In the genomic region with DNA sequence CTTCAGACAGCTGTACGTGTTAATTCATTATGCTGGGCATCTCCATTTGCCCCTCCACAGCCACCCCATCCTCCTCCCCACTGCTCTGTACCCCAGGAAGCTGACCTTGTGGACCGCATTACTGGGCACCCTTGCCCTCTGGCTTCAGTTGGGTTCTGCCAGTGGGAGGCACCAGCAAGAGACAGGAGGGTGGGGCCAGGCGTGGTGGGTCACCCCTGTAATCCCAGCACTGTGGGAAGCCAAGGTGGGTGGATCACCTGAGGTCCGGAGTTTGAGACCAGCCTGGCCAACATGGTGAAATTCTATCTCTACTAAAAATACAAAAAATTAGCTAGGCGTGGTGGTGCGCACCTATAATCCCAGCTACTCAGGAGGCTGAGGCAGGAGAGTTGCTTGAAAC, we compare ENCODE assay signal across 8 cellular contexts.
DNase-seq lines count a peak whose midpoint lies in the region; ATAC-seq, FAIRE-seq and TF ChIP-seq lines count a peak whose summit lies in the region.
"Not testable (repeated sequence)": the region's sequence is repeated elsewhere in the genome, so short reads cannot be mapped to it uniquely, and the experiment has no call there.

No MANE protein-coding gene starts in this region.

- H3K4me3 Mint-ChIP-seq in activated B cell treated with CpG ODN at 0.5 μM for 24 hours, result peak overlapping the region; percentile 76
- peak overlapping the region; percentile 66 for H3K4me3 Mint-ChIP-seq in activated T-helper 17 cell treated with anti-CD3 and anti-CD28 coated beads, Interleukin-2, amount 50 U/mL, for 72 hours
- peak overlapping the region in 1 of 10 donors; percentile 82 for H3K4me3 Mint-ChIP-seq in naive thymus-derived CD4-positive, alpha-beta T cell
- peak overlapping the region; percentile 51 for H3K4me3 Mint-ChIP-seq in stimulated activated effector memory CD8-positive, alpha-beta T cell treated with anti-CD3 and anti-CD28 coated beads, Interleukin-12 subunit alpha, Interleukin-12 subunit beta, amount 100 ng/mL, for 72 hours

- not testable (repeated sequence) for H3K27me3 ChIP-seq in right atrium auricular region; naive thymus-derived CD4-positive, alpha-beta T cell (ENCODE audit: control insufficient read depth in 2 of 2, insufficient read depth in 2 of 2, low read length in 2 of 2); vagina

- POLR2A ChIA-PET in activated B cell treated with CpG ODN at 0.5 μM for 24 hours (lab: Charles Lee), result interaction anchor here (1.2 to 2.9 kb wide), 5 partner anchors 20 to 387 kb away, joined by 4 to 15 read pairs (median 12); a partner anchor contains a TSS
- POLR2A ChIA-PET in naive thymus-derived CD4-positive, alpha-beta T cell (lab: Charles Lee), result not testable (repeated sequence)

- ATAC-seq in activated B cell treated with CpG ODN at 0.5 μM for 24 hours (ENCODE audit: low read depth); activated T-helper 17 cell treated with anti-CD3 and anti-CD28 coated beads, Interleukin-2, amount 50 U/mL, for 72 hours (replicated peaks); naive thymus-derived CD4-positive, alpha-beta T cell; stimulated activated effector memory CD8-positive, alpha-beta T cell treated with anti-CD3 and anti-CD28 coated beads, Interleukin-12 subunit alpha, Interleukin-12 subunit beta, amount 100 ng/mL, for 72 hours: not testable (repeated sequence)

- CTCF ChIA-PET in activated B cell treated with CpG ODN at 0.5 μM for 24 hours (lab: Charles Lee), result interaction anchor here (1.2 kb wide), 1 partner anchor 153 kb away, joined by 3 read pairs; no protein-coding TSS in a partner anchor
- CTCF ChIA-PET in naive thymus-derived CD4-positive, alpha-beta T cell (lab: Charles Lee), result interaction anchor here (1.0 kb wide), 1 partner anchor 154 kb away, joined by 3 read pairs; no protein-coding TSS in a partner anchor

- H3K4me1 ChIP-seq in right atrium auricular region (peaks cover 0 to 52% of the 10 kb centered on the region in 2 donors), vagina (peaks cover 67% of the 10 kb centered on the region)
- peaks cover 0 to 24% of the 10 kb centered on the region in 2 donors for H3K4me1 ChIP-seq in naive thymus-derived CD4-positive, alpha-beta T cell (ENCODE audit: control insufficient read depth in 2 of 2, insufficient read depth in 2 of 2, low read length in 2 of 2)

- not testable (repeated sequence) for H3K27me3 Mint-ChIP-seq in activated B cell treated with CpG ODN at 0.5 μM for 24 hours; activated T-helper 17 cell treated with anti-CD3 and anti-CD28 coated beads, Interleukin-2, amount 50 U/mL, for 72 hours; naive thymus-derived CD4-positive, alpha-beta T cell

- peak; percentile 33 for FAIRE-seq in HTR-8/SVneo (lab: Jason Lieb, UNC)

- TF ChIP-seq CTCF in activated B cell treated with CpG ODN at 0.5 μM for 24 hours (IDR thresholded peaks at IDR 0.05); coronary artery (IDR thresholded peaks at IDR 0.05); right atrium auricular region (IDR thresholded peaks at IDR 0.05); vagina (IDR thresholded peaks at IDR 0.05): not testable (repeated sequence)

- peaks cover 48% of the 10 kb centered on the region for H3K4me1 Mint-ChIP-seq in activated B cell treated with CpG ODN at 0.5 μM for 24 hours
- H3K4me1 Mint-ChIP-seq in activated T-helper 17 cell treated with anti-CD3 and anti-CD28 coated beads, Interleukin-2, amount 50 U/mL, for 72 hours, result peaks cover 41% of the 10 kb centered on the region
- peaks cover 18 to 53% (median 27%) of the 10 kb centered on the region in 7 donors for H3K4me1 Mint-ChIP-seq in naive thymus-derived CD4-positive, alpha-beta T cell
- H3K4me1 Mint-ChIP-seq in stimulated activated effector memory CD8-positive, alpha-beta T cell treated with anti-CD3 and anti-CD28 coated beads, Interleukin-12 subunit alpha, Interleukin-12 subunit beta, amount 100 ng/mL, for 72 hours, result peaks cover 58% of the 10 kb centered on the region

- H3K36me3 ChIP-seq in right atrium auricular region; naive thymus-derived CD4-positive, alpha-beta T cell (ENCODE audit: control insufficient read depth in 2 of 3, insufficient read depth in 3 of 3, low read length in 3 of 3); vagina: not testable (repeated sequence)

- peak overlapping the region; percentile 74 for H3K27ac Mint-ChIP-seq in activated B cell treated with CpG ODN at 0.5 μM for 24 hours
- peak overlapping the region; percentile 58 for H3K27ac Mint-ChIP-seq in activated T-helper 17 cell treated with anti-CD3 and anti-CD28 coated beads, Interleukin-2, amount 50 U/mL, for 72 hours
- H3K27ac Mint-ChIP-seq in naive thymus-derived CD4-positive, alpha-beta T cell, result peak overlapping the region in 3 of 9 donors; percentile 62 to 79 (median 71)
- peak overlapping the region; percentile 83 for H3K27ac Mint-ChIP-seq in stimulated activated effector memory CD8-positive, alpha-beta T cell treated with anti-CD3 and anti-CD28 coated beads, Interleukin-12 subunit alpha, Interleukin-12 subunit beta, amount 100 ng/mL, for 72 hours

- intact Hi-C loops in activated B cell treated with CpG ODN at 0.5 μM for 24 hours (cut with micrococcal nuclease), result not testable (repeated sequence)
- intact Hi-C loops in naive thymus-derived CD4-positive, alpha-beta T cell (cut with micrococcal nuclease), result loop anchor here in 1 of 2 donors (5.0 kb wide), 1 partner anchor 124 kb away; no protein-coding TSS in a partner anchor
- intact Hi-C loops in vagina (cut with DNase I), result loop anchor here (10.0 kb wide), 1 partner anchor 118 kb away; no protein-coding TSS in a partner anchor

- not testable (repeated sequence) for H3K9me3 ChIP-seq in right atrium auricular region; naive thymus-derived CD4-positive, alpha-beta T cell (ENCODE audit: control insufficient read depth in 2 of 3, low read length in 3 of 3); vagina

- not testable (repeated sequence) for H3K9me3 Mint-ChIP-seq in activated B cell treated with CpG ODN at 0.5 μM for 24 hours; naive thymus-derived CD4-positive, alpha-beta T cell; stimulated activated effector memory CD8-positive, alpha-beta T cell treated with anti-CD3 and anti-CD28 coated beads, Interleukin-12 subunit alpha, Interleukin-12 subunit beta, amount 100 ng/mL, for 72 hours
- H3K9me3 Mint-ChIP-seq in activated T-helper 17 cell treated with anti-CD3 and anti-CD28 coated beads, Interleukin-2, amount 50 U/mL, for 72 hours, result peaks cover 11% of the 10 kb centered on the region

- not testable (repeated sequence) for H3K36me3 Mint-ChIP-seq in activated B cell treated with CpG ODN at 0.5 μM for 24 hours (ENCODE audit: low read depth); activated T-helper 17 cell treated with anti-CD3 and anti-CD28 coated beads, Interleukin-2, amount 50 U/mL, for 72 hours (ENCODE audit: low read depth); naive thymus-derived CD4-positive, alpha-beta T cell
- H3K36me3 Mint-ChIP-seq in stimulated activated effector memory CD8-positive, alpha-beta T cell treated with anti-CD3 and anti-CD28 coated beads, Interleukin-12 subunit alpha, Interleukin-12 subunit beta, amount 100 ng/mL, for 72 hours, result peaks cover 18% of the 10 kb centered on the region

- not testable (repeated sequence) for H3K4me3 ChIP-seq in coronary artery, right atrium auricular region, vagina
- H3K4me3 ChIP-seq in naive thymus-derived CD4-positive, alpha-beta T cell (ENCODE audit: low read length), result peak overlapping the region; percentile 25

- H3K27ac ChIP-seq in coronary artery, result peak overlapping the region in 1 of 2 donors; percentile 8
- peak overlapping the region; percentile 54 to 68 for H3K27ac ChIP-seq in right atrium auricular region
- not testable (repeated sequence) for H3K27ac ChIP-seq in naive thymus-derived CD4-positive, alpha-beta T cell (ENCODE audit: low read depth, low read length)
- H3K27ac ChIP-seq in vagina, result peak overlapping the region; percentile 87

- TF ChIP-seq POLR2A in vagina (IDR thresholded peaks at IDR 0.05), result not testable (repeated sequence)

- not testable (repeated sequence) for DNase-seq in HTR-8/SVneo (ENCODE audit: insufficient read length, low spot score); activated B cell treated with CpG ODN at 0.5 μM for 24 hours
- DNase-seq in coronary artery (ENCODE audit: low spot score) (peak; percentile 72), right atrium auricular region (ENCODE audit: low spot score) (peak; percentile 46), vagina (ENCODE audit: extremely low spot score in 2 of 2) (peak; percentile 58 to 87)
- peak in 1 of 9 donors; percentile 17 for DNase-seq in naive thymus-derived CD4-positive, alpha-beta T cell
- DNase-seq in stimulated activated effector memory CD8-positive, alpha-beta T cell treated with anti-CD3 and anti-CD28 coated beads, Interleukin-12 subunit alpha, Interleukin-12 subunit beta, amount 100 ng/mL, for 72 hours (ENCODE audit: low spot score in 2 of 2), result peak in 1 of 2 donors; percentile 49
